Comparison of ENCODE assay signal across 26 cellular contexts in genomic region chr13:44837250-44837649, GRCh38.
DNase-seq lines count a peak whose midpoint lies in the region; ATAC-seq, FAIRE-seq and TF ChIP-seq lines count a peak whose summit lies in the region.
"Had no signal": no experiment of that assay in that cellular context is flagged by ENCODE, and none has a peak within 500 bp of the region (broad histone marks: within the 10 kb centered on the region; RNA-seq: fewer than 3 reads in every experiment).

No MANE protein-coding gene starts in this region.

- H3K9me3 ChIP-seq in mammary epithelial cell (replicated peaks; ENCODE audit: insufficient read depth, low read length) = no peaks in the 10 kb centered on the region
- no peaks in the 10 kb centered on the region for H3K9me3 ChIP-seq in K562 (replicated peaks; ENCODE audit: control insufficient read depth, insufficient read depth, low read depth, low read length)
- H3K9me3 ChIP-seq in Karpas-422 (ENCODE audit: low read length) = no peaks in the 10 kb centered on the region
- H3K9me3 ChIP-seq: breast epithelium, transverse colon had no signal

- H3K27me3 Mint-ChIP-seq in MCF 10A (ENCODE audit: insufficient read depth, unreplicated experiment) = no peaks in the 10 kb centered on the region
- peaks cover 4% of the 10 kb centered on the region for H3K27me3 Mint-ChIP-seq in activated CD8-positive, alpha-beta T cell treated with anti-CD3 and anti-CD28 coated beads, Interleukin-2, amount 10 ng/mL, durations not matched to agents 7 days and 5 days (ENCODE audit: low read depth)

- in situ Hi-C loops in mammary epithelial cell (cut with MboI; ENCODE audit: low sequenced_read_pairs in 2 of 2) (no loop called here), K562 (cut with MboI) (no loop called here)

- CTCF ChIA-PET in MCF 10A (lab: Yijun Ruan, JAX) (no interaction called here), mammary epithelial cell (lab: Charles Lee; ENCODE audit: low non-redundant PET) (no interaction called here), K562 (lab: Yijun Ruan, JAX; ENCODE audit: low intra/inter-chr PET ratio) (no interaction called here)
- CTCF ChIA-PET in activated CD8-positive, alpha-beta T cell treated with anti-CD3 and anti-CD28 coated beads, Interleukin-2, amount 10 ng/mL, durations not matched to agents 7 days and 5 days (lab: Charles Lee) = interaction anchor here (1.4 kb wide), 1 partner anchor 80 kb away, joined by 4 read pairs; no protein-coding TSS in a partner anchor

- H3K36me3 ChIP-seq in mammary epithelial cell (ENCODE audit: insufficient read depth, low read length) (no peaks in the 10 kb centered on the region), K562 (ENCODE audit: control insufficient read depth, insufficient read depth, low read length) (no peaks in the 10 kb centered on the region), Karpas-422 (ENCODE audit: insufficient read depth, low read length) (no peaks in the 10 kb centered on the region)
- H3K36me3 ChIP-seq: breast epithelium, transverse colon had no signal

- H4K20me1 ChIP-seq in mammary epithelial cell (ENCODE audit: insufficient read depth, low read length) (no peaks in the 10 kb centered on the region), K562 (replicated peaks; ENCODE audit: control insufficient read depth, insufficient read depth, low read length) (no peaks in the 10 kb centered on the region), Karpas-422 (ENCODE audit: insufficient read depth, low read depth, low read length) (no peaks in the 10 kb centered on the region)

- intact Hi-C loops in MCF 10A (cut with micrococcal nuclease) = no loop called here
- intact Hi-C loops in mammary epithelial cell (cut with micrococcal nuclease) = no loop called here
- intact Hi-C loops in K562 (cut with micrococcal nuclease) = no loop called here

- no peak overlapping the region for H3K4me3 Mint-ChIP-seq in MCF 10A (ENCODE audit: unreplicated experiment)
- H3K4me3 Mint-ChIP-seq in activated CD8-positive, alpha-beta T cell treated with anti-CD3 and anti-CD28 coated beads, Interleukin-2, amount 10 ng/mL, durations not matched to agents 7 days and 5 days = no peak overlapping the region
- H3K4me3 Mint-ChIP-seq: activated CD8-positive, alpha-beta memory T cell treated with anti-CD3 and anti-CD28 coated beads, Interleukin-2, amount 10 ng/mL, durations not matched to agents 7 days and 5 days; activated T-helper 17 cell treated with anti-CD3 and anti-CD28 coated beads, Interleukin-2, amount 50 U/mL, for 72 hours; immature natural killer cell had no signal

- H3K27ac ChIP-seq in mammary epithelial cell (ENCODE audit: insufficient read depth, low read depth, low read length) (no peak overlapping the region), K562 (ENCODE audit: extremely low read depth, low read depth, low read length) (no peak overlapping the region), Karpas-422 (ENCODE audit: low read length) (no peak overlapping the region)
- H3K27ac ChIP-seq: breast epithelium, epithelial cell of prostate, KMS-11, transverse colon had no signal

- FAIRE-seq in K562 (lab: Jason Lieb, UNC) = no peak

- H3K9me2 ChIP-seq in Karpas-422 (replicated peaks; ENCODE audit: insufficient read depth, low read length) = no peaks in the 10 kb centered on the region

- no peaks in the 10 kb centered on the region for H3K9me1 ChIP-seq in K562 (ENCODE audit: control insufficient read depth, insufficient read depth, low read length)

- no TSS peak for BruUV-seq in MCF 10A (replicated peaks; lab: Mats Ljungman, UMichigan)
- BruUV-seq in mammary epithelial cell (replicated peaks; lab: Mats Ljungman, UMichigan) = no TSS peak
- no TSS peak for BruUV-seq in K562 (replicated peaks; lab: Mats Ljungman, UMichigan)

- H3K9me3 Mint-ChIP-seq in MCF 10A (ENCODE audit: unreplicated experiment) = no peaks in the 10 kb centered on the region
- no peaks in the 10 kb centered on the region for H3K9me3 Mint-ChIP-seq in activated CD8-positive, alpha-beta T cell treated with anti-CD3 and anti-CD28 coated beads, Interleukin-2, amount 10 ng/mL, durations not matched to agents 7 days and 5 days (ENCODE audit: insufficient read depth)
- H3K9me3 Mint-ChIP-seq: activated T-helper 17 cell treated with anti-CD3 and anti-CD28 coated beads, Interleukin-2, amount 50 U/mL, for 72 hours; immature natural killer cell had no signal

- H3K4me1 ChIP-seq in mammary epithelial cell (ENCODE audit: insufficient read depth, low read length) (peaks cover 3% of the 10 kb centered on the region), K562 (replicated peaks in 1 of 2; ENCODE audit: control insufficient read depth in 2 of 2, insufficient read depth in 2 of 2, low read length in 2 of 2) (no peaks in the 10 kb centered on the region), Karpas-422 (ENCODE audit: low read length) (no peaks in the 10 kb centered on the region)
- H3K4me1 ChIP-seq: breast epithelium, transverse colon had no signal

- H2AFZ ChIP-seq in mammary epithelial cell (ENCODE audit: low read depth, low read length) (no peak overlapping the region), K562 (ENCODE audit: low read depth, low read length) (no peak overlapping the region), Karpas-422 (ENCODE audit: low read length) (no peak overlapping the region)

- H3K4me1 Mint-ChIP-seq in MCF 10A (ENCODE audit: insufficient read depth, unreplicated experiment) = peaks cover 6% of the 10 kb centered on the region
- no peaks in the 10 kb centered on the region for H3K4me1 Mint-ChIP-seq in activated CD8-positive, alpha-beta T cell treated with anti-CD3 and anti-CD28 coated beads, Interleukin-2, amount 10 ng/mL, durations not matched to agents 7 days and 5 days (ENCODE audit: low read depth)
- H3K4me1 Mint-ChIP-seq: activated CD8-positive, alpha-beta memory T cell treated with anti-CD3 and anti-CD28 coated beads, Interleukin-2, amount 10 ng/mL, durations not matched to agents 7 days and 5 days; activated T-helper 17 cell treated with anti-CD3 and anti-CD28 coated beads, Interleukin-2, amount 50 U/mL, for 72 hours; immature natural killer cell had no signal

- dilution Hi-C loops in mammary epithelial cell (cut with HindIII; ENCODE audit: low sequenced_read_pairs) = no loop called here

- H3K36me3 Mint-ChIP-seq in MCF 10A (ENCODE audit: insufficient read depth, unreplicated experiment) = no peaks in the 10 kb centered on the region
- H3K36me3 Mint-ChIP-seq in activated CD8-positive, alpha-beta T cell treated with anti-CD3 and anti-CD28 coated beads, Interleukin-2, amount 10 ng/mL, durations not matched to agents 7 days and 5 days (ENCODE audit: low read depth) = no peaks in the 10 kb centered on the region
- H3K36me3 Mint-ChIP-seq: activated CD8-positive, alpha-beta memory T cell treated with anti-CD3 and anti-CD28 coated beads, Interleukin-2, amount 10 ng/mL, durations not matched to agents 7 days and 5 days; immature natural killer cell had no signal

- H3K27me3 ChIP-seq in mammary epithelial cell (ENCODE audit: insufficient read depth, low read length) (no peaks in the 10 kb centered on the region), K562 (ENCODE audit: control insufficient read depth in 2 of 2, insufficient read depth in 2 of 2, low read length in 2 of 2) (no peaks in the 10 kb centered on the region), Karpas-422 (ENCODE audit: low read length) (no peaks in the 10 kb centered on the region; the same call in 1 of the 2 replicates)
- H3K27me3 ChIP-seq: breast epithelium, transverse colon had no signal

- POLR2A ChIA-PET in MCF 10A (lab: Yijun Ruan, JAX) (interaction anchor here (0.8 to 1.2 kb wide), 3 partner anchors 8 to 45 kb away, joined by 3 read pairs; no protein-coding TSS in a partner anchor), K562 (lab: Yijun Ruan, JAX) (no interaction called here)
- POLR2A ChIA-PET in activated CD8-positive, alpha-beta T cell treated with anti-CD3 and anti-CD28 coated beads, Interleukin-2, amount 10 ng/mL, durations not matched to agents 7 days and 5 days (lab: Charles Lee) = no interaction called here

- 91% methylated on average over 1 of the region's 1 CpG for WGBS in mammary epithelial cell (ENCODE audit: low coverage, missing lambda C conversion rate)
- WGBS in K562 (ENCODE audit: insufficient coverage, low coverage, missing lambda C conversion rate) = 0% methylated on average over 1 of the region's 1 CpG

- H3K9ac ChIP-seq in mammary epithelial cell (ENCODE audit: insufficient read depth, low read length) (no peak overlapping the region), K562 (ENCODE audit: insufficient read depth in 1 of 2, low read depth in 2 of 2, low read length in 2 of 2) (no peak overlapping the region), Karpas-422 (ENCODE audit: low read length) (no peak overlapping the region)
- H3K9ac ChIP-seq: KMS-11 had no signal

- no peak for TF ChIP-seq RAD21 in K562 (CRISPR knock-in tag; conservative IDR thresholded peaks at IDR 0.05 in 1 of 2, IDR thresholded peaks at IDR 0.05 in 1 of 2)

- TF ChIP-seq CTCF in MCF 10A (IDR thresholded peaks at IDR 0.05; ENCODE audit: unreplicated experiment) (no peak), mammary epithelial cell (conservative IDR thresholded peaks at IDR 0.05 in 1 of 2, IDR thresholded peaks at IDR 0.05 in 1 of 2; ENCODE audit: extremely low read depth in 1 of 2, insufficient read depth in 1 of 2, low read depth in 1 of 2, low read length in 2 of 2) (no peak), K562 (IDR thresholded peaks at IDR 0.05 in 2 of 3, conservative IDR thresholded peaks at IDR 0.05 in 1 of 3; ENCODE audit: insufficient read depth in 2 of 3, low read depth in 1 of 3, low read length in 3 of 3) (no peak), foreskin fibroblast (IDR thresholded peaks at IDR 0.05; ENCODE audit: low read depth, low read length) (no peak)

- no peak overlapping the region for H3K27ac Mint-ChIP-seq in MCF 10A (ENCODE audit: low read depth, unreplicated experiment)
- H3K27ac Mint-ChIP-seq in activated CD8-positive, alpha-beta T cell treated with anti-CD3 and anti-CD28 coated beads, Interleukin-2, amount 10 ng/mL, durations not matched to agents 7 days and 5 days = no peak overlapping the region
- H3K27ac Mint-ChIP-seq: activated CD8-positive, alpha-beta memory T cell treated with anti-CD3 and anti-CD28 coated beads, Interleukin-2, amount 10 ng/mL, durations not matched to agents 7 days and 5 days; activated T-helper 17 cell treated with anti-CD3 and anti-CD28 coated beads, Interleukin-2, amount 50 U/mL, for 72 hours; immature natural killer cell had no signal

- TF ChIP-seq EP300 in K562 (IDR thresholded peaks at IDR 0.05; ENCODE audit: low read length) = no peak

- no peak for ATAC-seq in K562
- no peak for ATAC-seq in activated CD8-positive, alpha-beta T cell treated with anti-CD3 and anti-CD28 coated beads, Interleukin-2, amount 10 ng/mL, durations not matched to agents 7 days and 5 days
- ATAC-seq: activated CD8-positive, alpha-beta memory T cell treated with anti-CD3 and anti-CD28 coated beads, Interleukin-2, amount 10 ng/mL, durations not matched to agents 7 days and 5 days; activated T-helper 17 cell treated with anti-CD3 and anti-CD28 coated beads, Interleukin-2, amount 50 U/mL, for 72 hours; sciatic nerve had no signal

- DNase-seq in MCF 10A (ENCODE audit: unreplicated experiment) (peak; percentile 16), mammary epithelial cell (no peak), K562 (ENCODE audit: extremely low read depth in 1 of 4, low spot score in 3 of 4) (no peak), foreskin fibroblast (peak; percentile 38 to 69), T-helper 2 cell (no peak), Karpas-422 (no peak), GDM1 (lab: John Stamatoyannopoulos, UW) (no peak)
- DNase-seq in activated CD8-positive, alpha-beta T cell treated with anti-CD3 and anti-CD28 coated beads, Interleukin-2, amount 10 ng/mL, durations not matched to agents 7 days and 5 days = no peak
- DNase-seq: 8988T; activated CD4-positive, alpha-beta T cell treated with anti-CD3 and anti-CD28 coated beads for 4 hours; activated CD8-positive, alpha-beta memory T cell treated with anti-CD3 and anti-CD28 coated beads, Interleukin-2, amount 10 ng/mL, durations not matched to agents 7 days and 5 days; C1 segment of cervical spinal cord; DMS153; immature natural killer cell; NCI-H1092 treated with DMSO at 0.1 percent for 48 hours; NCI-H2029 treated with DMSO at 0.1 percent for 48 hours; occipital lobe; stimulated activated CD4-positive, alpha-beta T cell treated with anti-CD3 and anti-CD28 coated beads, Interleukin-1b, Interleukin-23, amount 100 ng/mL, for 48 hours; stimulated activated naive CD4-positive, alpha-beta T cell; SW 1271; transverse colon had no signal

- no peak overlapping the region for H3K4me2 ChIP-seq in mammary epithelial cell (ENCODE audit: insufficient read depth, low read depth, low read length)
- H3K4me2 ChIP-seq in K562 (ENCODE audit: insufficient read depth, low read length) = no peak overlapping the region
- no peak overlapping the region for H3K4me2 ChIP-seq in Karpas-422 (ENCODE audit: low read depth, low read length, poor library complexity, severe bottlenecking)
- H3K4me2 ChIP-seq: KMS-11 had no signal

- no peak for TF ChIP-seq POLR2A in K562 (conservative IDR thresholded peaks at IDR 0.05)

- H3K4me3 ChIP-seq in mammary epithelial cell (replicated peaks in 1 of 3; ENCODE audit: insufficient read depth in 1 of 3, low read depth in 2 of 3, low read length in 3 of 3) = no peak overlapping the region
- H3K4me3 ChIP-seq in K562 = no peak overlapping the region
- H3K4me3 ChIP-seq in foreskin fibroblast (ENCODE audit: low read depth in 1 of 2, low read length in 2 of 2) = no peak overlapping the region
- H3K4me3 ChIP-seq in Karpas-422 (ENCODE audit: low read length) = no peak overlapping the region
- H3K4me3 ChIP-seq: breast epithelium, transverse colon had no signal

- H3K79me2 ChIP-seq in mammary epithelial cell (ENCODE audit: insufficient read depth, low read length) (no peaks in the 10 kb centered on the region), K562 (ENCODE audit: control insufficient read depth, insufficient read depth, low read length) (no peaks in the 10 kb centered on the region), Karpas-422 (ENCODE audit: low read length) (no peaks in the 10 kb centered on the region)

Comparison
In these comparisons a context has a peak if more than half of its experiments do, and no peak if none do; other contexts are left out.
1. DNase-seq: peak in MCF 10A (single experiment) and foreskin fibroblast (2 of 2); none in mammary epithelial cell (single experiment), K562 (0 of 4), T-helper 2 cell (0 of 5), Karpas-422 (single experiment), activated CD8-positive, alpha-beta T cell treated with anti-CD3 and anti-CD28 coated beads, Interleukin-2, amount 10 ng/mL, durations not matched to agents 7 days and 5 days (single experiment) and GDM1 (single experiment).